1 cellular context compared by ENCODE assay signal in the genomic region with DNA sequence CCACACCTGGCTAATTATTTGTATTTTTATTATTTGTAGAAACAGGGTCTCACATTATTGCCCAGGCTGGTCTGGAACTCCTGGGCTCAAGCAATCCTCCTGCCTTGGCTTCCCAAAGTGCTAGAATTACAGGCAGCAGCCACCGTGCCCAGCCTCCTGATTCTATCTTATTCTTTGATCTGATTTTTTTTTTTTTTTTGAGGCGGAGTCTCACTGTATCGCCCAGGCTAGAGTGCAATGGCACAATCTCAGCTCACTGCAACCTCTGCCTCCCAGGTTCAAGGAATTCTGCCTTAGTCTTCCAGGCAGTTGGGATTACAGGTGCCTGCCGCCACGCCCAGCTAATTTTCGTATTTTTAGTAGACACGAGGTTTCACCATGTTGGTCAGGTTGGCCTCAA.
A peak's percentile ranks its signal among the peaks of the same experiment; 100 is the strongest.
TF ChIP-seq lines count a peak whose summit lies in the region.

No MANE protein-coding gene starts in this region.

TF ChIP-seq in HepG2, 621 proteins besides CTCF, POLR2A, EP300 and RAD21:
- TF ChIP-seq ZNF362 (CRISPR knock-in tag; IDR thresholded peaks at IDR 0.05; ENCODE audit: borderline replicate concordance) = peak; percentile 26
- peak; percentile 92 for TF ChIP-seq ZNF441 (CRISPR knock-in tag; IDR thresholded peaks at IDR 0.05; ENCODE audit: borderline replicate concordance)
